ENCODE assay signal across 21 cellular contexts in the genomic region with DNA sequence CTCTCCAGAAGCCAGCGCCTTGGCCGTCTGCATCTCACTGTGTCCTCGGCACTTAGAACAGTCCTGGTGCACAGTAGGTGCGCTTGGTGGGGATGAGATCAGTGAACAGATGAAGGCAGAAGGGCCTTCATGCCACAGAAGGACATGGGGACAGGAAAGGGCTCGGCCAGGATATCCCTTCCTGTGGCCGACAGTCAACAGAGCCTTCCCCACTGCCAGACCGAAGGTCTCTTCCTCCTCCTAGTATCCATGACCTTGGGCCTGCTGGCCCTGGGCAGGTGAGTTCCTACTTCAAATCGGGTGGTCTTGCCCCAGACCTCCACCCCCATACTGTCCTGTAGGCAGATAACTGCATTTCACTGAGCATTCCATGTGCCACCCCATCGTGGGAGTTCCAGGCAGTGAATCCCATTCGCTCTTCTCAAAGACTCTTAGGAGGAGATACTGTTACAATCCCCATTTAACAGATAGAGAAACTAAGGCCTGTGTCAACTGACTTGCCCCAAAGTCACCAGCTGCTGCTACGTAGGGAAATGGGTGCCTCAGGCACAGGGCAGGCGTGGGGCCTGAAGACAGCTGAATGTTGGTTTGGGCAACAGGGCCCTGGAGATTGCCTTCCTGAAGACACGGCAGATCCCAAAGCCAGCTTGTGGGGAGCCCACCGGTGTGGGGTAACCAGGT. TPM values are rescaled to one million over a fixed set of nuclear protein-coding genes. Genes with fewer than 3 reads are reported as not detected.
DNase-seq lines count a peak whose midpoint lies in the region; ATAC-seq, FAIRE-seq and TF ChIP-seq lines count a peak whose summit lies in the region.
"Had no signal": no experiment of that assay in that cellular context is flagged by ENCODE, and none has a peak within 500 bp of the region (broad histone marks: within the 10 kb centered on the region; RNA-seq: fewer than 3 reads in every experiment).

No MANE protein-coding gene starts in this region.

- intact Hi-C loops in CD4-positive, alpha-beta T cell (cut with DNase I, micrococcal nuclease) = loop anchor here in 1 of 2 experiments (2.0 kb wide), 1 partner anchor 67 kb away; a partner anchor contains a TSS
- intact Hi-C loops in K562 (cut with micrococcal nuclease) (loop anchor here (2.0 to 5.0 kb wide), 3 partner anchors 15 to 86 kb away; a partner anchor contains a TSS), esophagus squamous epithelium (cut with DNase I) (no loop called here), left cardiac atrium (cut with DNase I) (loop anchor here in 1 of 2 donors (5.0 kb wide), 2 partner anchors 64 to 154 kb away; a partner anchor contains a TSS)

- no peaks in the 10 kb centered on the region for H3K9me3 ChIP-seq in CD4-positive, alpha-beta T cell (ENCODE audit: control insufficient read depth, low read length)
- H3K9me3 ChIP-seq in K562 (replicated peaks; ENCODE audit: control insufficient read depth, insufficient read depth, low read depth, low read length) (no peaks in the 10 kb centered on the region), esophagus squamous epithelium (no peaks in the 10 kb centered on the region)
- H3K9me3 ChIP-seq: A549 had no signal

- no peak for TF ChIP-seq RAD21 in K562 (CRISPR knock-in tag; conservative IDR thresholded peaks at IDR 0.05 in 1 of 2, IDR thresholded peaks at IDR 0.05 in 1 of 2)

- no peak overlapping the region for H3K27ac ChIP-seq in CD4-positive, alpha-beta T cell (ENCODE audit: low read depth, low read length)
- H3K27ac ChIP-seq in K562 (ENCODE audit: extremely low read depth, low read depth, low read length) (no peak overlapping the region), esophagus squamous epithelium (peak overlapping the region; percentile 90 to 97 (median 93)), skin epidermis (peak overlapping the region in 19 of 21 experiments; percentile 76 to 98 (median 88))
- H3K27ac ChIP-seq: A549, C4-2B, KMS-11 had no signal

- peaks cover 21% of the 10 kb centered on the region for H3K27me3 ChIP-seq in CD4-positive, alpha-beta T cell (ENCODE audit: control insufficient read depth, insufficient read depth, low read length)
- H3K27me3 ChIP-seq in K562 (ENCODE audit: control insufficient read depth in 2 of 2, insufficient read depth in 2 of 2, low read length in 2 of 2) (peaks cover 35 to 78% of the 10 kb centered on the region in 2 experiments), esophagus squamous epithelium (peaks cover 0 to 42% (median 0%) of the 10 kb centered on the region in 4 donors)

- no TSS peak for BruUV-seq in K562 (replicated peaks; lab: Mats Ljungman, UMichigan)

- peaks cover 4 to 46% of the 10 kb centered on the region in 2 experiments; a peak in 2 of 5 replicates for H3K4me1 ChIP-seq in K562 (replicated peaks in 1 of 2; ENCODE audit: control insufficient read depth in 2 of 2, insufficient read depth in 2 of 2, low read length in 2 of 2)
- peaks cover 40 to 100% (median 62%) of the 10 kb centered on the region in 3 donors for H3K4me1 ChIP-seq in esophagus squamous epithelium

- DNase-seq in CD4-positive, alpha-beta T cell = no peak
- DNase-seq in K562 (ENCODE audit: extremely low read depth in 1 of 4, low spot score in 3 of 4) (no peak), esophagus squamous epithelium (lab: John Stamatoyannopoulos, UW) (no peak), occipital lobe (lab: John Stamatoyannopoulos, UW) (no peak), left cardiac atrium (no peak)
- DNase-seq: COR-L47, GOT3, HFFc6, NCI-H1048, NCI-H1436 treated with DMSO at 0.1 percent for 48 hours, NCI-H2029 treated with DMSO at 0.1 percent for 48 hours, NCI-H226, NCI-H524 treated with DMSO at 0.1 percent for 48 hours, Right ventricle myocardium superior had no signal

- no peak for TF ChIP-seq EP300 in K562 (IDR thresholded peaks at IDR 0.05; ENCODE audit: low read length)

- no peak overlapping the region for H2AFZ ChIP-seq in K562 (ENCODE audit: low read depth, low read length)

- H3K4me3 ChIP-seq in K562 (no peak overlapping the region), esophagus squamous epithelium (peak overlapping the region in 1 of 4 donors; percentile 79), skin epidermis (no peak overlapping the region)
- H3K4me3 ChIP-seq: A549 had no signal

- H3K27ac Mint-ChIP-seq in CD4-positive, alpha-beta T cell = no peak overlapping the region
- H3K27ac Mint-ChIP-seq: HFFc6 had no signal

- H3K36me3 ChIP-seq in K562 (ENCODE audit: control insufficient read depth, insufficient read depth, low read length) (no peaks in the 10 kb centered on the region), esophagus squamous epithelium (no peaks in the 10 kb centered on the region)

- WGBS in K562 (ENCODE audit: insufficient coverage, low coverage, missing lambda C conversion rate) = 24% methylated on average over 14 of the region's 14 CpGs
- 79 to 80% methylated on average over 9 to 10 of the region's 14 CpGs for WGBS in esophagus squamous epithelium, 2 donors

- no peak for ATAC-seq in CD4-positive, alpha-beta T cell (ENCODE audit: poor library complexity)
- ATAC-seq in K562 = no peak
- ATAC-seq in HG03378 (IDR thresholded peaks at IDR 0.05; ENCODE audit: unreplicated experiment) = no peak
- no peak for ATAC-seq in left cardiac atrium
- ATAC-seq: A549, Panc1 had no signal

- H4K20me1 ChIP-seq in K562 (replicated peaks; ENCODE audit: control insufficient read depth, insufficient read depth, low read length) = peaks cover 26% of the 10 kb centered on the region

- TF ChIP-seq CTCF in CD4-positive, alpha-beta T cell (IDR thresholded peaks at IDR 0.05) = no peak
- TF ChIP-seq CTCF in K562 (IDR thresholded peaks at IDR 0.05 in 2 of 3, conservative IDR thresholded peaks at IDR 0.05 in 1 of 3; ENCODE audit: insufficient read depth in 2 of 3, low read depth in 1 of 3, low read length in 3 of 3) (no peak), esophagus squamous epithelium (IDR thresholded peaks at IDR 0.05) (peak in 1 of 6 experiments; percentile 4)

- peaks cover 32% of the 10 kb centered on the region for H3K27me3 Mint-ChIP-seq in CD4-positive, alpha-beta T cell

- POLR2A ChIA-PET in CD4-positive, alpha-beta T cell (lab: Charles Lee) = interaction anchor here (3.5 kb wide), 1 partner anchor 67 kb away, joined by 9 read pairs; a partner anchor contains a TSS
- POLR2A ChIA-PET in K562 (lab: Yijun Ruan, JAX) = interaction anchor here (0.6 to 0.9 kb wide), 3 partner anchors 12 to 262 kb away, joined by 3 to 4 read pairs (median 3); no protein-coding TSS in a partner anchor

- CTCF ChIA-PET in CD4-positive, alpha-beta T cell (lab: Charles Lee) = no interaction called here
- CTCF ChIA-PET in K562 (lab: Yijun Ruan, JAX; ENCODE audit: low intra/inter-chr PET ratio) = interaction anchor here (2.1 to 2.9 kb wide), 2 partner anchors 83 to 158 kb away, joined by 9 to 31 read pairs; no protein-coding TSS in a partner anchor

- no peaks in the 10 kb centered on the region for H3K79me2 ChIP-seq in K562 (ENCODE audit: control insufficient read depth, insufficient read depth, low read length)

- no peak overlapping the region for H3K9ac ChIP-seq in K562 (ENCODE audit: insufficient read depth in 1 of 2, low read depth in 2 of 2, low read length in 2 of 2)
- H3K9ac ChIP-seq: KMS-11 had no signal

- no peak for TF ChIP-seq POLR2A in K562 (conservative IDR thresholded peaks at IDR 0.05)
- no peak for TF ChIP-seq POLR2A in esophagus squamous epithelium (IDR thresholded peaks at IDR 0.05)

- H3K4me1 Mint-ChIP-seq in CD4-positive, alpha-beta T cell (ENCODE audit: low read depth) = peaks cover 24% of the 10 kb centered on the region

- FAIRE-seq in K562 (lab: Jason Lieb, UNC) = no peak
- FAIRE-seq: A549, GM12892 had no signal

- no peak overlapping the region for H3K4me2 ChIP-seq in K562 (ENCODE audit: insufficient read depth, low read length)
- H3K4me2 ChIP-seq: A549, KMS-11 had no signal

- no peaks in the 10 kb centered on the region for H3K36me3 Mint-ChIP-seq in CD4-positive, alpha-beta T cell (ENCODE audit: low read depth)

- H3K9me3 Mint-ChIP-seq in CD4-positive, alpha-beta T cell = no peaks in the 10 kb centered on the region
- H3K9me3 Mint-ChIP-seq: HFFc6 had no signal

- in situ Hi-C loops in K562 (cut with MboI) = loop anchor here (25.0 kb wide), 1 partner anchor 724 kb away; no protein-coding TSS in a partner anchor

- peaks cover 4% of the 10 kb centered on the region for H3K9me1 ChIP-seq in K562 (ENCODE audit: control insufficient read depth, insufficient read depth, low read length)

- H3K4me3 Mint-ChIP-seq in CD4-positive, alpha-beta T cell = peak overlapping the region; percentile 42
- H3K4me3 Mint-ChIP-seq: HFFc6 had no signal

RNA-seq across cellular contexts. Expression of a gene that starts 3.5 kb away (rescaled TPM):
- 1 to 10 TPM; 5.0 to 6.1 TPM for total RNA-seq in CD4-positive, alpha-beta T cell
- 0.51 and 2.5 TPM in 2 replicates for total RNA-seq in K562 (2011; cell fraction: chromatin; rRNA removed; ENCODE audit: low replicate concordance)
- total RNA-seq in K562 (2011; cell fraction: nucleolus; rRNA removed) = 1.4 and 1.5 TPM in 2 replicates
- total RNA-seq in K562 (2011; cell fraction: nucleoplasm; rRNA removed) = 0.88 and 0.99 TPM in 2 replicates
- total RNA-seq in K562 (2014; rRNA removed) (0.05 and 0.20 TPM in 2 replicates), K562 (2014; rRNA removed; fragmentation: Illumina TruSeq; extraction: Trizol) (0.04 TPM in 1 of 2 replicates, not detected in the other), K562 (2015; rRNA removed; fragmentation: Illumina TruSeq; extraction: Trizol) (not detected in 2 replicates), K562 (2021) (0.29 TPM in 2 replicates), esophagus squamous epithelium (10 to 100 TPM; 24.3 to 37.8 (median 32.6) TPM), occipital lobe (25.6 TPM), left cardiac atrium (10 to 100 TPM; 10.7 to 11.8 TPM)
- polyA plus RNA-seq in K562 (2011; rRNA removed) (0.11 and 0.16 TPM in 2 replicates), K562 (2014; fragmentation: Illumina TruSeq; extraction: Trizol) (0.07 and 0.12 TPM in 2 replicates), K562 (2014; fragmentation: Nextera tagmentation; extraction: Ambion mirVana) (not detected), K562 (2014; rRNA removed) (0.13 and 0.26 TPM in 2 replicates)
- 0.06 and 0.49 TPM in 2 replicates for polyA plus RNA-seq in K562 (2011; cell fraction: cytosol; rRNA removed)
- polyA plus RNA-seq in K562 (2011; cell fraction: nucleus; rRNA removed) = 0.94 and 1.8 TPM in 2 replicates
- 0.04 and 0.07 TPM in 2 replicates for polyA plus RNA-seq in K562 (2012)
- 0.12 and 0.14 TPM in 2 replicates for polyA minus RNA-seq in K562 (2011; rRNA and poly(A)+ RNA removed)
- 0.29 TPM in 1 of 2 replicates, not detected in the other for polyA minus RNA-seq in K562 (2011; cell fraction: cytosol; rRNA and poly(A)+ RNA removed)
- polyA minus RNA-seq in K562 (2011; cell fraction: nucleus; rRNA and poly(A)+ RNA removed) = 1.2 TPM in 2 replicates

RNA-seq across cellular contexts. Expression of a gene that starts 22.0 kb away (rescaled TPM):
- total RNA-seq in CD4-positive, alpha-beta T cell = 100 to 1,000 TPM; 220 to 225 TPM
- 2.3 TPM in 1 of 2 replicates, not detected in the other for total RNA-seq in K562 (2011; cell fraction: chromatin; rRNA removed; ENCODE audit: low replicate concordance)
- total RNA-seq in K562 (2011; cell fraction: nucleolus; rRNA removed) = 0.26 and 2.2 TPM in 2 replicates
- 1.2 and 1.6 TPM in 2 replicates for total RNA-seq in K562 (2011; cell fraction: nucleoplasm; rRNA removed)
- total RNA-seq in K562 (2014; rRNA removed) = not detected in 2 replicates
- not detected in 2 replicates for total RNA-seq in K562 (2014; rRNA removed; fragmentation: Illumina TruSeq; extraction: Trizol)
- not detected in 2 replicates for total RNA-seq in K562 (2015; rRNA removed; fragmentation: Illumina TruSeq; extraction: Trizol)
- total RNA-seq in K562 (2021) = 0.49 and 0.89 TPM in 2 replicates
- 0.14 and 0.24 TPM in 2 replicates for polyA plus RNA-seq in K562 (2011; rRNA removed)
- polyA plus RNA-seq in K562 (2011; cell fraction: cytosol; rRNA removed) = 0.16 and 0.30 TPM in 2 replicates
- polyA plus RNA-seq in K562 (2011; cell fraction: nucleus; rRNA removed) = 0.90 and 2.6 TPM in 2 replicates
- polyA plus RNA-seq in K562 (2012) = 0.10 and 0.14 TPM in 2 replicates
- not detected in 2 replicates for polyA plus RNA-seq in K562 (2014; fragmentation: Illumina TruSeq; extraction: Trizol)
- polyA plus RNA-seq in K562 (2014; fragmentation: Nextera tagmentation; extraction: Ambion mirVana) = not detected
- polyA plus RNA-seq in K562 (2014; rRNA removed) = not detected in 2 replicates
- polyA minus RNA-seq in K562 (2011; rRNA and poly(A)+ RNA removed) = not detected in 2 replicates
- not detected in 2 replicates for polyA minus RNA-seq in K562 (2011; cell fraction: cytosol; rRNA and poly(A)+ RNA removed)
- polyA minus RNA-seq in K562 (2011; cell fraction: nucleus; rRNA and poly(A)+ RNA removed) = 0.13 TPM in 1 of 2 replicates, not detected in the other
- 10 to 100 TPM; 22.1 to 47.3 (median 34.3) TPM for total RNA-seq in esophagus squamous epithelium
- total RNA-seq in occipital lobe = 9.5 TPM
- 1 to 10 TPM; 5.5 to 5.9 TPM for total RNA-seq in left cardiac atrium

Comparison
In these comparisons a context has a peak if more than half of its experiments do, and no peak if none do; other contexts are left out.
1. H3K27ac ChIP-seq: peak in esophagus squamous epithelium (4 of 4) and skin epidermis (19 of 21); none in CD4-positive, alpha-beta T cell (single experiment) and K562 (single experiment).
2. RNA of a gene that starts 22.0 kb away (total RNA-seq): 220 to 225 TPM in CD4-positive, alpha-beta T cell; 22.1 to 47.3 TPM in esophagus squamous epithelium, 9.5 TPM in occipital lobe (single experiment), 5.5 to 5.9 TPM in left cardiac atrium and 0.26 to 2.3 TPM in K562; every median in the first group is over 4 times any median in the second.